Comparison of ENCODE assay signal across 7 cellular contexts in the genomic region with DNA sequence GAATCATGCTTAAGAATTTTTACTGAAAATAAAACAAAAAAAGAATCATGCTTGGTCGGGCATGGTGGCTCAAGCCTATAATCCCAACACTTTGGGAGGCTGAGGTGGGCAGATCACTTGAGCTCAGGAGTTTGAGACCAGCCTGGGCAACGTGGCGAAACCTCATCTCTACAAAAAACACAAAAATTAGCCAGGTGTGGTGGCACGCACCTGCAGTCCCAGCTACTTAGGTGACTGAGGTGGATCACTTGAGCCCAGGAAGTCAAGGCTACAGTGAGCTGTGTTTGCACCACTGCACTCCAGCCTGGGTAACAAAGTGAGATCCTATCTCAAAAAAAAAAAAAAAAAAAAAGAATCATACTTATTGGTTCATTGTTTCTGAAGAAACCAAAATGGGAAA. TPM values are rescaled to one million over a fixed set of nuclear protein-coding genes. Genes with fewer than 3 reads are reported as not detected.
"Had no signal": no experiment of that assay in that cellular context is flagged by ENCODE, and none has a peak within 500 bp of the region (broad histone marks: within the 10 kb centered on the region; RNA-seq: fewer than 3 reads in every experiment).

No MANE protein-coding gene starts in this region.

RNA-seq across cellular contexts. Expression of a gene that starts 55.9 kb away (rescaled TPM):
- total RNA-seq: GM23248, GM23338, H1, H4, H7, H9, HFFc6 had no signal
